Comparison of ENCODE assay signal across 1 cellular context in the genomic region with DNA sequence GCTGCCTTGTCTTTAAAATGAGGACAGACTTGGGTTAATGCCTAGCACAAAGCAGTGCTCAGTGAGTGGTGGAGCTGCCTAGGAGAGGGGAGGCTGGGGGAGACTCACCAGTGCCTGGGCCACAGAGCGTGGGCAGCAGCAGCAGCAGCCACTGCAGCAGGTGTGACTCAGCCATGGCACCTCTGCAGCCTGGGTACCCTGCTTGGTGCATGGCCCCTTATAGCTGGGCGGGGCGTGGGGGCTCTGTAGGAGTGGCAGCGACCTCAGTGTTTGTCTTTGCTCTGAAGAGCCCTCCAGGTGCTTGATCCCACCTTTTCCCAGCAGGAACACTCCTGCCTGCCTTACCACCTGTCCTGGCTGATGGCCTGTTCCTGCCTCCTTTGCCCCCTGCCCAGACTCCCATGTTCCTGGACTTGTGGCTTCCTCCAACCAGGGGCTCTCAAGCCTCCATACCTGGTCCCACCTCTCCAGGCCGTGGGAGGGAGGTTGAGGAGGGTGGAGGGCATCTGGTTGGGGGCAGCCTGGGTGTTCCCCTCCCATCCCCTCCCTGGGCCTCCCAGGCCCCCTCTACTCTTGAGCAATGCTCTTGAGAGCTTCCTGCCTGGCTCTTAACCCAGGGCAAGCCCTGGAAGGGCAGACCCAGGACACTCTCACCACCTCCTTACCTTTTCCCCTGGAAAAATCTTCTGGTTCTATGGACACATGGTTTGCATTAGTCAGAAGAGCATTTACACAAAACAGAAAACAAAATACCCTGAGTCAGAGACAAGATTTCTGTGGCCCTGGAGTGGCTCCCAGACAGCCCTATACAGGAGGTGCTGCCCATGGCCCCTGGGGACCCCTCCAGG.
TF ChIP-seq lines count a peak whose summit lies in the region.

A gene (minus strand): TSS at position 191 of the 848 bp plus-strand sequence. CDS start 16 bp downstream, at position 175.

TF ChIP-seq in GM23338, 12 proteins besides CTCF, POLR2A, EP300 and RAD21 (continued from another document):
- TF ChIP-seq, protein P1, sequence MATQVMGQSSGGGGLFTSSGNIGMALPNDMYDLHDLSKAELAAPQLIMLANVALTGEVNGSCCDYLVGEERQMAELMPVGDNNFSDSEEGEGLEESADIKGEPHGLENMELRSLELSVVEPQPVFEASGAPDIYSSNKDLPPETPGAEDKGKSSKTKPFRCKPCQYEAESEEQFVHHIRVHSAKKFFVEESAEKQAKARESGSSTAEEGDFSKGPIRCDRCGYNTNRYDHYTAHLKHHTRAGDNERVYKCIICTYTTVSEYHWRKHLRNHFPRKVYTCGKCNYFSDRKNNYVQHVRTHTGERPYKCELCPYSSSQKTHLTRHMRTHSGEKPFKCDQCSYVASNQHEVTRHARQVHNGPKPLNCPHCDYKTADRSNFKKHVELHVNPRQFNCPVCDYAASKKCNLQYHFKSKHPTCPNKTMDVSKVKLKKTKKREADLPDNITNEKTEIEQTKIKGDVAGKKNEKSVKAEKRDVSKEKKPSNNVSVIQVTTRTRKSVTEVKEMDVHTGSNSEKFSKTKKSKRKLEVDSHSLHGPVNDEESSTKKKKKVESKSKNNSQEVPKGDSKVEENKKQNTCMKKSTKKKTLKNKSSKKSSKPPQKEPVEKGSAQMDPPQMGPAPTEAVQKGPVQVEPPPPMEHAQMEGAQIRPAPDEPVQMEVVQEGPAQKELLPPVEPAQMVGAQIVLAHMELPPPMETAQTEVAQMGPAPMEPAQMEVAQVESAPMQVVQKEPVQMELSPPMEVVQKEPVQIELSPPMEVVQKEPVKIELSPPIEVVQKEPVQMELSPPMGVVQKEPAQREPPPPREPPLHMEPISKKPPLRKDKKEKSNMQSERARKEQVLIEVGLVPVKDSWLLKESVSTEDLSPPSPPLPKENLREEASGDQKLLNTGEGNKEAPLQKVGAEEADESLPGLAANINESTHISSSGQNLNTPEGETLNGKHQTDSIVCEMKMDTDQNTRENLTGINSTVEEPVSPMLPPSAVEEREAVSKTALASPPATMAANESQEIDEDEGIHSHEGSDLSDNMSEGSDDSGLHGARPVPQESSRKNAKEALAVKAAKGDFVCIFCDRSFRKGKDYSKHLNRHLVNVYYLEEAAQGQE (IDR thresholded peaks at IDR 0.05; ENCODE audit: unreplicated experiment), result no peak
- TF ChIP-seq STAT1 (IDR thresholded peaks at IDR 0.05; ENCODE audit: unreplicated experiment) (no peak), ZNF114 (CRISPR knock-in tag; IDR thresholded peaks at IDR 0.05) (no peak), EZH2 (IDR thresholded peaks at IDR 0.05; ENCODE audit: low read depth, unreplicated experiment) (no peak), NANOG (IDR thresholded peaks at IDR 0.05; ENCODE audit: borderline replicate concordance) (no peak), EZH2phosphoT487 (IDR thresholded peaks at IDR 0.05; ENCODE audit: unreplicated experiment) (no peak)
TF ChIP-seq in GM23338: peak in this region for 0.
